8 cellular contexts compared by ENCODE assay signal in the genomic region with DNA sequence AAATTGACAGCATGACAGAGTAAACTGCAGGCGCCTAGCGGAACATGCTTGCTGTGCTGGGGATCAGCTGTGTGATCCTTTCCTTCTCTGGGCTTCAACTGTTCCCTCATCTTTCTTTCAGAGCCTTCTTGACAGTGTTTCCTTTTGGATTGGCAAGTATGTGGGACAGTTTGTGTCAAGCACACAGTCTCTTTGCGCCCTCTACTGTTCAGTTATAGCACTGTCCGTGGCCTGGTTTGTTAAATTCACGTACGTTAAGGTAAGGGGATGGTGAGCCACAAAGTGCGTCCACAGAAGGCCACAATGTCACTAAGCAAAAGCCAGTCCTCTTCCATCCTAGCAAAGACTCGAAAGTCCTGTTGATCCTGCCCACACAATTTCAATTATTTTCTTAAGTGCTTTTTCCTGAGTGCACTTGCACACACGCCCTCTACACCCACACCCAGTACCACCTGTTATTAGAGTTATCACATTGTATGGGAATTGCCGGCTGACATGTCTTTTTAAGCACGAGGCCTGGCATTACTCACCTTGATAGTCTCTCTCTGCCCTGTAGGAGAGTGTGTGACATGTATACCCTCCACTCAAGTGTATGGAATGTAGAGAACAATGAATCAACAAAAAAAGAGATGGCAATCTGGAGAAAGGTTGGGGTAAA. TPM values are rescaled to one million over a fixed set of nuclear protein-coding genes. Genes with fewer than 3 reads are reported as not detected.
DNase-seq lines count a peak whose midpoint lies in the region; ATAC-seq, FAIRE-seq and TF ChIP-seq lines count a peak whose summit lies in the region.

No MANE protein-coding gene starts in this region.

- H3K4ac ChIP-seq in mesenchymal stem cell (ENCODE audit: low read depth in 1 of 2, low read length in 2 of 2) = no peak overlapping the region

- peak; percentile 93 for TF ChIP-seq CTCF in AG09309 (IDR thresholded peaks at IDR 0.05; ENCODE audit: control insufficient read depth, insufficient read depth, low read depth, low read length, missing control alignments)
- TF ChIP-seq CTCF in endodermal cell (conservative IDR thresholded peaks at IDR 0.05) = peak; percentile 94
- TF ChIP-seq CTCF in thoracic aorta (IDR thresholded peaks at IDR 0.05) = peak; percentile 94

- H3K9ac ChIP-seq in endodermal cell (ENCODE audit: extremely low read depth, low read length, poor library complexity, severe bottlenecking) = no peak overlapping the region
- no peak overlapping the region for H3K9ac ChIP-seq in mesenchymal stem cell (ENCODE audit: low read length)

- no peak for TF ChIP-seq POLR2A in GM12892 (IDR thresholded peaks at IDR 0.05; ENCODE audit: low read depth, low read length)

- H3K27me3 ChIP-seq in endodermal cell (ENCODE audit: control insufficient read depth, insufficient read depth, low read length, poor library complexity, severe bottlenecking) (no peaks in the 10 kb centered on the region), mesenchymal stem cell (ENCODE audit: control insufficient read depth in 1 of 2, insufficient read depth in 1 of 2, low read length in 2 of 2) (peaks cover 35 to 53% of the 10 kb centered on the region in 2 experiments), thoracic aorta (replicated peaks; ENCODE audit: insufficient read depth) (no peaks in the 10 kb centered on the region)

- H3K4me2 ChIP-seq in mesenchymal stem cell (ENCODE audit: low read length, poor library complexity, severe bottlenecking) = no peak overlapping the region

- ATAC-seq in HG02642 (IDR thresholded peaks at IDR 0.05; ENCODE audit: poor library complexity, unreplicated experiment) (peak; percentile 85), SK-N-SH treated with all-trans-retinoic acid at 6 μM for 48 hours (peak; percentile 98), thoracic aorta (ENCODE audit: insufficient number of reproducible peaks, low FRiP score, low read depth) (no peak)

- no peak overlapping the region for H3K18ac ChIP-seq in mesenchymal stem cell (ENCODE audit: low read depth in 1 of 2, low read length in 2 of 2)

- H3K79me1 ChIP-seq in mesenchymal stem cell (replicated peaks; ENCODE audit: low read length, poor library complexity, severe bottlenecking) = no peaks in the 10 kb centered on the region

- peak; percentile 78 for FAIRE-seq in GM12892 (lab: Jason Lieb, UNC)

- peaks cover 5% of the 10 kb centered on the region for H3K27me3 Mint-ChIP-seq in endodermal cell (ENCODE audit: insufficient read depth)

- no peak overlapping the region for H3K14ac ChIP-seq in mesenchymal stem cell (ENCODE audit: low read length in 2 of 2)

- no peak overlapping the region for H4K91ac ChIP-seq in mesenchymal stem cell (ENCODE audit: low read length)

- H2AFZ ChIP-seq in mesenchymal stem cell (ENCODE audit: low read depth, low read length) = no peak overlapping the region

- H3K4me3 ChIP-seq in AG09309 (ENCODE audit: control insufficient read depth, low read depth, low read length) = no peak overlapping the region
- H3K4me3 ChIP-seq in endodermal cell (ENCODE audit: low read length) = no peak overlapping the region
- H3K4me3 ChIP-seq in mesenchymal stem cell (ENCODE audit: insufficient read depth in 1 of 2, low read depth in 1 of 2, low read length in 2 of 2) = no peak overlapping the region
- H3K4me3 ChIP-seq in thoracic aorta = no peak overlapping the region

- DNase-seq in AG09309 (ENCODE audit: low read depth) = peak; percentile 38
- no peak for DNase-seq in GM12892 (ENCODE audit: insufficient read length)
- DNase-seq in NCI-H1105 treated with DMSO at 0.1 percent for 48 hours (lab: John Stamatoyannopoulos, UW) = peak; percentile 65
- DNase-seq in endodermal cell = peak; percentile 92
- peak; percentile 76 for DNase-seq in mesenchymal stem cell
- DNase-seq in thoracic aorta (ENCODE audit: low spot score) = peak; percentile 24

- H3K27ac ChIP-seq in endodermal cell (ENCODE audit: low read depth, low read length) (no peak overlapping the region), mesenchymal stem cell (ENCODE audit: low read length, poor library complexity, severe bottlenecking) (no peak overlapping the region), thoracic aorta (no peak overlapping the region)

- no peak overlapping the region for H2BK12ac ChIP-seq in mesenchymal stem cell (ENCODE audit: low read length in 2 of 2)

- H3K4me3 Mint-ChIP-seq in endodermal cell = no peak overlapping the region

- H2BK15ac ChIP-seq in mesenchymal stem cell (ENCODE audit: low read depth, poor library complexity, severe bottlenecking) = no peak overlapping the region

- no peaks in the 10 kb centered on the region for H3K9me3 ChIP-seq in endodermal cell (ENCODE audit: control insufficient read depth, low read length)
- H3K9me3 ChIP-seq in mesenchymal stem cell (ENCODE audit: control insufficient read depth, low read length) = no peaks in the 10 kb centered on the region
- H3K9me3 ChIP-seq in thoracic aorta = no peaks in the 10 kb centered on the region

- H3K27ac Mint-ChIP-seq in endodermal cell = no peak overlapping the region

- H3K9me3 Mint-ChIP-seq in endodermal cell = no peaks in the 10 kb centered on the region

- H3K36me3 ChIP-seq in endodermal cell (ENCODE audit: control insufficient read depth, insufficient read depth, low read length) (no peaks in the 10 kb centered on the region), mesenchymal stem cell (ENCODE audit: control insufficient read depth in 1 of 2, insufficient read depth in 2 of 2, low read depth in 1 of 2, low read length in 2 of 2) (no peaks in the 10 kb centered on the region), thoracic aorta (no peaks in the 10 kb centered on the region)

- H3K36me3 Mint-ChIP-seq in endodermal cell (ENCODE audit: low read depth) = no peaks in the 10 kb centered on the region

- H3K4me1 ChIP-seq in endodermal cell (ENCODE audit: control insufficient read depth, insufficient read depth, low read length) = no peaks in the 10 kb centered on the region
- no peaks in the 10 kb centered on the region for H3K4me1 ChIP-seq in mesenchymal stem cell (ENCODE audit: control insufficient read depth, insufficient read depth, low read depth, low read length)
- H3K4me1 ChIP-seq in thoracic aorta (ENCODE audit: control insufficient read depth in 1 of 2, low read depth in 2 of 2) = peaks cover 0 to 13% of the 10 kb centered on the region in 2 donors

- no peak overlapping the region for H3K23ac ChIP-seq in mesenchymal stem cell (ENCODE audit: low read length in 2 of 2)

- H3K4me1 Mint-ChIP-seq in endodermal cell = peaks cover 5% of the 10 kb centered on the region

- H4K8ac ChIP-seq in mesenchymal stem cell (ENCODE audit: low read length) = no peak overlapping the region

- H2BK5ac ChIP-seq in mesenchymal stem cell (ENCODE audit: low read depth, low read length, poor library complexity, severe bottlenecking) = no peak overlapping the region

- 37 to 43% methylated on average over 5 to 11 of the region's 11 CpGs for WGBS in endodermal cell (ENCODE audit: insufficient coverage in 1 of 2, insufficient read length in 1 of 2), 2 experiments
- 21% methylated on average over 11 of the region's 11 CpGs for WGBS in mesenchymal stem cell

- H2AK5ac ChIP-seq in mesenchymal stem cell (ENCODE audit: low read length, severe bottlenecking) = no peak overlapping the region

- H2BK120ac ChIP-seq in mesenchymal stem cell (ENCODE audit: low read depth, low read length) = no peak overlapping the region

TF ChIP-seq in SK-N-SH treated with all-trans-retinoic acid at 6 μM for 48 hours, 23 proteins besides CTCF, POLR2A, EP300 and RAD21:
- TF ChIP-seq ZNF70 (CRISPR knock-in tag; IDR thresholded peaks at IDR 0.05) (no peak), PPARA (CRISPR knock-in tag; IDR thresholded peaks at IDR 0.05; ENCODE audit: borderline replicate concordance) (no peak), CSDC2 (CRISPR knock-in tag; IDR thresholded peaks at IDR 0.05) (no peak), ZC3H10 (CRISPR knock-in tag; IDR thresholded peaks at IDR 0.05) (no peak), ESRRG (CRISPR knock-in tag; IDR thresholded peaks at IDR 0.05) (no peak), OSR1 (CRISPR knock-in tag; IDR thresholded peaks at IDR 0.05) (no peak), ZFP30 (CRISPR knock-in tag; IDR thresholded peaks at IDR 0.05) (no peak)
- TF ChIP-seq, protein P1, sequence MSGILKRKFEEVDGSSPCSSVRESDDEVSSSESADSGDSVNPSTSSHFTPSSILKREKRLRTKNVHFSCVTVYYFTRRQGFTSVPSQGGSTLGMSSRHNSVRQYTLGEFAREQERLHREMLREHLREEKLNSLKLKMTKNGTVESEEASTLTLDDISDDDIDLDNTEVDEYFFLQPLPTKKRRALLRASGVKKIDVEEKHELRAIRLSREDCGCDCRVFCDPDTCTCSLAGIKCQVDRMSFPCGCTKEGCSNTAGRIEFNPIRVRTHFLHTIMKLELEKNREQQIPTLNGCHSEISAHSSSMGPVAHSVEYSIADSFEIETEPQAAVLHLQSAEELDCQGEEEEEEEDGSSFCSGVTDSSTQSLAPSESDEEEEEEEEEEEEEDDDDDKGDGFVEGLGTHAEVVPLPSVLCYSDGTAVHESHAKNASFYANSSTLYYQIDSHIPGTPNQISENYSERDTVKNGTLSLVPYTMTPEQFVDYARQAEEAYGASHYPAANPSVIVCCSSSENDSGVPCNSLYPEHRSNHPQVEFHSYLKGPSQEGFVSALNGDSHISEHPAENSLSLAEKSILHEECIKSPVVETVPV (CRISPR knock-in tag; IDR thresholded peaks at IDR 0.05) = no peak
- TF ChIP-seq, protein P2, sequence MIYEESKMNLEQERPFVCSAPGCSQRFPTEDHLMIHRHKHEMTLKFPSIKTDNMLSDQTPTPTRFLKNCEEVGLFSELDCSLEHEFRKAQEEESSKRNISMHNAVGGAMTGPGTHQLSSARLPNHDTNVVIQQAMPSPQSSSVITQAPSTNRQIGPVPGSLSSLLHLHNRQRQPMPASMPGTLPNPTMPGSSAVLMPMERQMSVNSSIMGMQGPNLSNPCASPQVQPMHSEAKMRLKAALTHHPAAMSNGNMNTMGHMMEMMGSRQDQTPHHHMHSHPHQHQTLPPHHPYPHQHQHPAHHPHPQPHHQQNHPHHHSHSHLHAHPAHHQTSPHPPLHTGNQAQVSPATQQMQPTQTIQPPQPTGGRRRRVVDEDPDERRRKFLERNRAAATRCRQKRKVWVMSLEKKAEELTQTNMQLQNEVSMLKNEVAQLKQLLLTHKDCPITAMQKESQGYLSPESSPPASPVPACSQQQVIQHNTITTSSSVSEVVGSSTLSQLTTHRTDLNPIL (CRISPR knock-in tag; IDR thresholded peaks at IDR 0.05; ENCODE audit: low read depth) = no peak

RNA-seq across cellular contexts. Expression of a gene that starts 22.5 kb away (rescaled TPM):
- 2.9 TPM for polyA plus RNA-seq in GM12892 (2012; ENCODE audit: missing spikeins)
- total RNA-seq in endodermal cell (1 to 10 TPM; 2.7 to 4.6 TPM), thoracic aorta (10 to 100 TPM; 16.9 to 20.3 TPM)
- polyA plus RNA-seq in endodermal cell (2013, experiment 1 of 2) = 1.1 TPM
- 1.1 TPM for polyA plus RNA-seq in endodermal cell (2013, experiment 2 of 2)
- 1.4 TPM for polyA plus RNA-seq in mesenchymal stem cell (2013, experiment 1 of 2)
- polyA plus RNA-seq in mesenchymal stem cell (2013, experiment 2 of 2) = 1.5 TPM
